16 cellular contexts compared by ENCODE assay signal in genomic region chr14:94388027-94388895, GRCh38. TPM values are rescaled to one million over a fixed set of nuclear protein-coding genes. Genes with fewer than 3 reads are reported as not detected.
DNase-seq lines count a peak whose midpoint lies in the region; ATAC-seq, FAIRE-seq and TF ChIP-seq lines count a peak whose summit lies in the region.
"Had no signal": no experiment of that assay in that cellular context is flagged by ENCODE, and none has a peak within 500 bp of the region (broad histone marks: within the 10 kb centered on the region; RNA-seq: fewer than 3 reads in every experiment).

Gene SERPINA1, minus strand, starts transcription at chr14:94388602. Its CDS starts 5,365 bp downstream, at chr14:94383237.

- 89% methylated on average over 21 of the region's 21 CpGs; no CpG with 5 or more reads in 1 of the 2 donors for WGBS in transverse colon (ENCODE audit: low coverage in 1 of 2), 2 donors

- in situ Hi-C loops in transverse colon (cut with MboI; ENCODE audit: low pct_ligation_motif_present in 1 of 4, low pct_unique_long_range_greater_than_20kb in 1 of 4, low sequenced_read_pairs in 3 of 4), result no loop called here

- H3K4me1 Mint-ChIP-seq in T-helper 2 cell treated with Interferon-gamma antibody and Interleukin-4, amounts not matched to agents 5 μg/mL and 100 μg/mL, for 36 hours (ENCODE audit: low read depth), result peaks cover 14% of the 10 kb centered on the region
- H3K4me1 Mint-ChIP-seq in astrocyte (ENCODE audit: low read depth, unreplicated experiment), result peaks cover 11% of the 10 kb centered on the region

- H3K27me3 Mint-ChIP-seq in T-helper 2 cell treated with Interferon-gamma antibody and Interleukin-4, amounts not matched to agents 5 μg/mL and 100 μg/mL, for 36 hours (ENCODE audit: low read depth), result no peaks in the 10 kb centered on the region
- peaks cover 12% of the 10 kb centered on the region for H3K27me3 Mint-ChIP-seq in astrocyte (ENCODE audit: low read depth, unreplicated experiment)

- peak within 1 kb of the TSS; percentile 3 for H3K4me2 ChIP-seq in astrocyte (ENCODE audit: low read length)

- no peak for TF ChIP-seq EP300 in transverse colon (IDR thresholded peaks at IDR 0.05; ENCODE audit: low read depth)

- DNase-seq in T-helper 2 cell treated with Interferon-gamma antibody and Interleukin-4, amounts not matched to agents 5 μg/mL and 100 μg/mL, for 36 hours (ENCODE audit: low spot score), result peak; percentile 10
- DNase-seq in T-helper 2 cell, result no peak
- peak; percentile 84 for DNase-seq in astrocyte (ENCODE audit: low read depth)
- peak; percentile 97 for DNase-seq in left lobe of liver (ENCODE audit: low spot score)
- DNase-seq in transverse colon, result no peak
- no peak for DNase-seq in germinal center (ENCODE audit: low spot score)
- DNase-seq: activated CD8-positive, alpha-beta T cell treated with anti-CD3 and anti-CD28 coated beads, Interleukin-2, amount 10 ng/mL, durations not matched to agents 7 days and 5 days; amygdala; DMS79 treated with DMSO at 0.1 percent for 48 hours; erythroblast; MG63; NCI-H69 had no signal

- H3K27me3 ChIP-seq in astrocyte (ENCODE audit: insufficient read depth, low read length) (no peaks in the 10 kb centered on the region), transverse colon (no peaks in the 10 kb centered on the region)
- H3K27me3 ChIP-seq: MG63, tibial nerve had no signal

- no peak for FAIRE-seq in astrocyte (lab: Jason Lieb, UNC)

- H2AFZ ChIP-seq in astrocyte (ENCODE audit: low read depth, low read length), result no peak within 1 kb of the TSS

- intact Hi-C loops in transverse colon (cut with DNase I; ENCODE audit: low total_unique reads), result no loop called here

- H3K4me1 ChIP-seq in astrocyte (ENCODE audit: insufficient read depth, low read length) (peaks cover 19% of the 10 kb centered on the region), transverse colon (peaks cover 8 to 55% (median 23%) of the 10 kb centered on the region in 4 donors)

- H3K4me3 ChIP-seq in astrocyte (ENCODE audit: insufficient read depth, low read depth, low read length) (no peak within 1 kb of the TSS), transverse colon (no peak within 1 kb of the TSS)
- H3K4me3 ChIP-seq: MG63, prostate gland had no signal

- H4K20me1 ChIP-seq in astrocyte (ENCODE audit: insufficient read depth, low read length), result no peaks in the 10 kb centered on the region

- no peak for TF ChIP-seq POLR2A in transverse colon (IDR thresholded peaks at IDR 0.05)

- TF ChIP-seq CTCF in astrocyte (IDR thresholded peaks at IDR 0.05; ENCODE audit: insufficient read depth, low read depth, low read length) (no peak), transverse colon (IDR thresholded peaks at IDR 0.05) (no peak)

- H3K36me3 Mint-ChIP-seq in T-helper 2 cell treated with Interferon-gamma antibody and Interleukin-4, amounts not matched to agents 5 μg/mL and 100 μg/mL, for 36 hours (ENCODE audit: low read depth), result no peaks in the 10 kb centered on the region
- H3K36me3 Mint-ChIP-seq in astrocyte (ENCODE audit: low read depth, unreplicated experiment), result no peaks in the 10 kb centered on the region

- H3K27ac ChIP-seq in astrocyte (ENCODE audit: low read depth, low read length) (no peak within 1 kb of the TSS), transverse colon (peak within 1 kb of the TSS; percentile 13 to 73 (median 58))
- H3K27ac ChIP-seq: prostate gland had no signal

- no peak within 1 kb of the TSS for H3K9ac ChIP-seq in astrocyte (ENCODE audit: low read length)

- no peaks in the 10 kb centered on the region for H3K36me3 ChIP-seq in astrocyte (ENCODE audit: insufficient read depth, low read length)
- no peaks in the 10 kb centered on the region for H3K36me3 ChIP-seq in transverse colon
- H3K36me3 ChIP-seq: MG63, prostate gland, tibial nerve had no signal

- no peaks in the 10 kb centered on the region for H3K9me3 Mint-ChIP-seq in T-helper 2 cell treated with Interferon-gamma antibody and Interleukin-4, amounts not matched to agents 5 μg/mL and 100 μg/mL, for 36 hours
- H3K9me3 Mint-ChIP-seq in astrocyte (ENCODE audit: unreplicated experiment), result no peaks in the 10 kb centered on the region

- no peak within 1 kb of the TSS for H3K27ac Mint-ChIP-seq in T-helper 2 cell treated with Interferon-gamma antibody and Interleukin-4, amounts not matched to agents 5 μg/mL and 100 μg/mL, for 36 hours
- H3K27ac Mint-ChIP-seq in astrocyte (ENCODE audit: unreplicated experiment), result no peak within 1 kb of the TSS
- H3K27ac Mint-ChIP-seq: activated CD8-positive, alpha-beta T cell treated with anti-CD3 and anti-CD28 coated beads, Interleukin-2, amount 10 ng/mL, durations not matched to agents 7 days and 5 days had no signal

- H3K4me3 Mint-ChIP-seq in T-helper 2 cell treated with Interferon-gamma antibody and Interleukin-4, amounts not matched to agents 5 μg/mL and 100 μg/mL, for 36 hours, result no peak within 1 kb of the TSS
- no peak within 1 kb of the TSS for H3K4me3 Mint-ChIP-seq in astrocyte (ENCODE audit: unreplicated experiment)
- H3K4me3 Mint-ChIP-seq: activated CD8-positive, alpha-beta T cell treated with anti-CD3 and anti-CD28 coated beads, Interleukin-2, amount 10 ng/mL, durations not matched to agents 7 days and 5 days had no signal

- H3K79me2 ChIP-seq in astrocyte (ENCODE audit: insufficient read depth, low read length), result no peaks in the 10 kb centered on the region

- ATAC-seq in left lobe of liver (peak; percentile 60), GM21528 (IDR thresholded peaks at IDR 0.05; ENCODE audit: low FRiP score, unreplicated experiment) (no peak), GM18873 (IDR thresholded peaks at IDR 0.05; ENCODE audit: low FRiP score, unreplicated experiment) (no peak)
- ATAC-seq: activated CD8-positive, alpha-beta T cell treated with anti-CD3 and anti-CD28 coated beads, Interleukin-2, amount 10 ng/mL, durations not matched to agents 7 days and 5 days had no signal

- H3K9me3 ChIP-seq in astrocyte (ENCODE audit: insufficient read depth, low read depth, low read length) (no peaks in the 10 kb centered on the region), transverse colon (no peaks in the 10 kb centered on the region)
- H3K9me3 ChIP-seq: MG63, prostate gland, tibial nerve had no signal

RNA-seq across cellular contexts. Expression of gene SERPINA1, which starts in this region (rescaled TPM):
- total RNA-seq in astrocyte (0.98 and 1.3 TPM in 2 replicates), left lobe of liver (17,840 TPM), transverse colon (100 to 1,000 TPM in 1 of 4 donors, 10 to 100 TPM in 3; 35.2 to 107 (median 61.0) TPM)
- total RNA-seq: activated CD8-positive, alpha-beta T cell treated with anti-CD3 and anti-CD28 coated beads, Interleukin-2, amount 10 ng/mL, durations not matched to agents 7 days and 5 days had no signal

Comparison
In these comparisons a context has a peak if more than half of its experiments do, and no peak if none do; other contexts are left out.
1. RNA of gene SERPINA1 (total RNA-seq): 17,840 TPM in left lobe of liver (single experiment); 35.2 to 107 TPM in transverse colon and 0.98 to 1.3 TPM in astrocyte; every median in the first group is over 100 times any median in the second.
2. DNase-seq: peak in T-helper 2 cell treated with Interferon-gamma antibody and Interleukin-4, amounts not matched to agents 5 μg/mL and 100 μg/mL, for 36 hours (single experiment), astrocyte (single experiment) and left lobe of liver (single experiment); none in T-helper 2 cell (0 of 5), transverse colon (single experiment) and germinal center (single experiment).